In genomic region chr2:224982226-224982625, GRCh38 we compare ENCODE assay signal across 10 cellular contexts.
DNase-seq lines count a peak whose midpoint lies in the region; ATAC-seq and TF ChIP-seq lines count a peak whose summit lies in the region.
"Had no signal": no experiment of that assay in that cellular context is flagged by ENCODE, and none has a peak within 500 bp of the region (broad histone marks: within the 10 kb centered on the region; RNA-seq: fewer than 3 reads in every experiment).

No MANE protein-coding gene starts in this region.

- ATAC-seq in T-helper 17 cell (no peak), HG02981 (IDR thresholded peaks at IDR 0.05; ENCODE audit: unreplicated experiment) (no peak), HG03196 (IDR thresholded peaks at IDR 0.05; ENCODE audit: unreplicated experiment) (no peak)

- H3K27me3 Mint-ChIP-seq in T-helper 17 cell (no peaks in the 10 kb centered on the region), glutamatergic neuron (ENCODE audit: unreplicated experiment) (peaks cover 9% of the 10 kb centered on the region)

- in situ Hi-C loops in G401 (cut with HindIII; ENCODE audit: low sequenced_read_pairs), result no loop called here

- DNase-seq in G401 (ENCODE audit: low spot score) (peak; percentile 16), T-helper 17 cell (no peak), glutamatergic neuron (no peak), retina (peak; percentile 19), DMS114 treated with DMSO at 0.1 percent for 48 hours (lab: John Stamatoyannopoulos, UW; ENCODE audit: unreplicated experiment) (no peak), NCI-H2171 treated with DMSO at 0.1 percent for 48 hours (lab: John Stamatoyannopoulos, UW) (no peak)
- DNase-seq: activated naive CD4-positive, alpha-beta T cell had no signal

- H3K4me3 Mint-ChIP-seq in T-helper 17 cell (no peak overlapping the region), glutamatergic neuron (ENCODE audit: unreplicated experiment) (peak overlapping the region; percentile 67)

- H3K27ac Mint-ChIP-seq in T-helper 17 cell (peak overlapping the region; percentile 96), glutamatergic neuron (ENCODE audit: unreplicated experiment) (no peak overlapping the region)

- no peak for TF ChIP-seq CTCF in glutamatergic neuron (IDR thresholded peaks at IDR 0.05; ENCODE audit: partially characterized antibody, unreplicated experiment)

- H3K36me3 Mint-ChIP-seq in T-helper 17 cell (ENCODE audit: low read depth), result peaks cover 7% of the 10 kb centered on the region
- H3K36me3 Mint-ChIP-seq in glutamatergic neuron (ENCODE audit: unreplicated experiment), result peaks cover 5% of the 10 kb centered on the region

- H3K4me1 Mint-ChIP-seq in T-helper 17 cell (peaks cover 51% of the 10 kb centered on the region), glutamatergic neuron (ENCODE audit: low read depth, unreplicated experiment) (peaks cover 33% of the 10 kb centered on the region)

- H3K9me3 Mint-ChIP-seq in glutamatergic neuron (ENCODE audit: unreplicated experiment), result peaks cover 5% of the 10 kb centered on the region

- no peaks in the 10 kb centered on the region for H3K9me3 ChIP-seq in T-helper 17 cell (ENCODE audit: control insufficient read depth, low read length, poor library complexity, severe bottlenecking)
- H3K9me3 ChIP-seq: SJSA1 had no signal

Comparison
In these comparisons a context has a peak if more than half of its experiments do, and no peak if none do; other contexts are left out.
1. DNase-seq: peak in G401 (single experiment) and retina (single experiment); none in T-helper 17 cell (0 of 3), glutamatergic neuron (single experiment), DMS114 treated with DMSO at 0.1 percent for 48 hours (single experiment) and NCI-H2171 treated with DMSO at 0.1 percent for 48 hours (single experiment).